ENCODE assay signal across 20 cellular contexts in genomic region chr1:87723193-87723592, GRCh38.
DNase-seq lines count a peak whose midpoint lies in the region; ATAC-seq, FAIRE-seq and TF ChIP-seq lines count a peak whose summit lies in the region.
"Had no signal": no experiment of that assay in that cellular context is flagged by ENCODE, and none has a peak within 500 bp of the region (broad histone marks: within the 10 kb centered on the region; RNA-seq: fewer than 3 reads in every experiment).

No MANE protein-coding gene starts in this region.

- TF ChIP-seq CTCF in H1 (IDR thresholded peaks at IDR 0.05; ENCODE audit: control extremely low read depth in 1 of 3, insufficient read depth in 1 of 3, low read depth in 1 of 3, low read length in 3 of 3), result no peak

- H4K8ac ChIP-seq in H1 (ENCODE audit: extremely low read depth, insufficient read depth, low read length), result no peak overlapping the region

- no peak overlapping the region for H3K23ac ChIP-seq in H1 (ENCODE audit: insufficient read length)

- H2BK5ac ChIP-seq in H1 (ENCODE audit: low read depth, low read length), result no peak overlapping the region

- no peaks in the 10 kb centered on the region for H3K23me2 ChIP-seq in H1 (ENCODE audit: low read depth, low read length)

- H2BK12ac ChIP-seq in H1 (ENCODE audit: low read depth, low read length), result no peak overlapping the region

- POLR2A ChIA-PET in H1 (lab: Charles Lee; ENCODE audit: partially characterized antibody), result interaction anchor here (0.6 kb wide), 1 partner anchor 219 kb away, joined by 3 read pairs; no protein-coding TSS in a partner anchor

- H3K27me3 ChIP-seq in HUES48 (ENCODE audit: control insufficient read depth, insufficient read depth, low read length), result no peaks in the 10 kb centered on the region
- no peaks in the 10 kb centered on the region for H3K27me3 ChIP-seq in H1 (replicated peaks in 1 of 4; ENCODE audit: control insufficient read depth in 3 of 4, extremely low read depth in 1 of 4, insufficient read depth in 3 of 4, low read length in 3 of 4)
- no peaks in the 10 kb centered on the region for H3K27me3 ChIP-seq in iPS-20b (ENCODE audit: insufficient read depth, low read length)
- H3K27me3 ChIP-seq: BE2C had no signal

- no peak for DNase-seq in H1 (ENCODE audit: low read depth in 1 of 2, low spot score in 2 of 2)
- no peak for DNase-seq in DMS 273 (lab: John Stamatoyannopoulos, UW; ENCODE audit: unreplicated experiment)
- no peak for DNase-seq in inferior parietal cortex (ENCODE audit: extremely low spot score)
- no peak for DNase-seq in NCI-H2171 (lab: John Stamatoyannopoulos, UW)
- DNase-seq: ACHN; BE2C; C1 segment of cervical spinal cord; CD4-positive, CD25-positive, alpha-beta regulatory T cell; CD8-positive, alpha-beta memory T cell; COR-L47; DMS79; GF-D8; HCEC 1CT; KBM-7 had no signal

- H3K4me2 ChIP-seq in H1 (ENCODE audit: insufficient read depth in 1 of 2, low read depth in 2 of 2, low read length in 2 of 2), result 0 out of 4 replicates have a peak overlapping the region, but pooled peaks of 1 of the 2 experiments have one; percentile 3

- H2AFZ ChIP-seq in H1 (ENCODE audit: low read length), result no peak overlapping the region

- H3K14ac ChIP-seq in H1 (ENCODE audit: insufficient read length), result no peak overlapping the region

- no peak overlapping the region for H3K9ac ChIP-seq in HUES48 (ENCODE audit: low read depth, low read length)
- H3K9ac ChIP-seq in H1 (replicated peaks in 1 of 4; ENCODE audit: extremely low read depth in 1 of 4, low read depth in 3 of 4, low read length in 3 of 4), result no peak overlapping the region
- H3K9ac ChIP-seq in iPS-20b (ENCODE audit: low read depth, low read length), result no peak overlapping the region

- no peak for TF ChIP-seq POLR2A in H1 (IDR thresholded peaks at IDR 0.05; ENCODE audit: control extremely low read depth in 1 of 2, low read depth in 2 of 2, low read length in 2 of 2)

- H3K36me3 ChIP-seq in HUES48 (ENCODE audit: control insufficient read depth, insufficient read depth, low read length) (no peaks in the 10 kb centered on the region), H1 (ENCODE audit: control insufficient read depth in 2 of 4, insufficient read depth in 4 of 4, low read length in 3 of 4) (no peaks in the 10 kb centered on the region), iPS-20b (ENCODE audit: insufficient read depth, low read depth, low read length) (no peaks in the 10 kb centered on the region)
- H3K36me3 ChIP-seq: BE2C had no signal

- H2BK20ac ChIP-seq in H1 (ENCODE audit: low read length), result no peak overlapping the region

- H4K20me1 ChIP-seq in H1 (replicated peaks in 1 of 2; ENCODE audit: control insufficient read depth in 1 of 2, insufficient read depth in 2 of 2, low read length in 2 of 2), result no peaks in the 10 kb centered on the region

- no peak overlapping the region for H2BK15ac ChIP-seq in H1 (ENCODE audit: low read length)

- TF ChIP-seq RAD21 in H1 (IDR thresholded peaks at IDR 0.05 in 1 of 2, conservative IDR thresholded peaks at IDR 0.05 in 1 of 2; ENCODE audit: low read depth in 2 of 2, low read length in 2 of 2), result no peak

- H2BK120ac ChIP-seq in H1 (replicated peaks; ENCODE audit: low read depth, low read length), result no peak overlapping the region

- no peak overlapping the region for H3K56ac ChIP-seq in H1 (replicated peaks; ENCODE audit: insufficient read length, low read depth, low read length)

- H3K4me3 ChIP-seq in HUES48 (ENCODE audit: low read depth, low read length) (no peak overlapping the region), H1 (ENCODE audit: extremely low read depth in 1 of 4, insufficient read depth in 2 of 4, low read depth in 3 of 4, low read length in 4 of 4) (no peak overlapping the region), iPS-20b (ENCODE audit: low read length) (peak overlapping the region; percentile 28; the same call in 1 of the 2 replicates)

- H3K4ac ChIP-seq in H1 (replicated peaks; ENCODE audit: insufficient read length, low read depth, low read length), result no peak overlapping the region

- H3K18ac ChIP-seq in H1 (ENCODE audit: extremely low read depth, low read length), result no peak overlapping the region

- H3K4me1 ChIP-seq in HUES48 (ENCODE audit: control insufficient read depth, insufficient read depth, low read length) (peaks cover 12% of the 10 kb centered on the region), H1 (replicated peaks in 1 of 4; ENCODE audit: control insufficient read depth in 3 of 4, insufficient read depth in 4 of 4, low read length in 3 of 4) (peaks cover 0 to 6% (median 1%) of the 10 kb centered on the region in 4 experiments; a peak in 3 of 7 replicates), iPS-20b (ENCODE audit: insufficient read depth, low read length) (no peaks in the 10 kb centered on the region; the same call in 1 of the 2 replicates)
- H3K4me1 ChIP-seq: BE2C had no signal

- TF ChIP-seq EP300 in H1 (IDR thresholded peaks at IDR 0.05; ENCODE audit: borderline replicate concordance in 1 of 2, low read depth in 2 of 2, low read length in 2 of 2), result no peak

- H2AK5ac ChIP-seq in H1 (ENCODE audit: low read depth, low read length), result no peak overlapping the region

- H3K9me3 ChIP-seq in HUES48 (ENCODE audit: control insufficient read depth, insufficient read depth, low read length), result no peaks in the 10 kb centered on the region
- no peaks in the 10 kb centered on the region for H3K9me3 ChIP-seq in H1 (ENCODE audit: insufficient read depth in 2 of 2, low read depth in 1 of 2, low read length in 1 of 2)
- H3K9me3 ChIP-seq in iPS-20b (ENCODE audit: insufficient read depth, low read depth, low read length), result no peaks in the 10 kb centered on the region
- H3K9me3 ChIP-seq: BE2C had no signal

- no peaks in the 10 kb centered on the region for H3K79me2 ChIP-seq in H1 (ENCODE audit: control insufficient read depth in 1 of 2, insufficient read depth in 2 of 2, low read length in 2 of 2)

- CTCF ChIA-PET in H1 (lab: Charles Lee; ENCODE audit: partially characterized antibody), result interaction anchor here (0.5 to 1.1 kb wide), 2 partner anchors 21 to 32 kb away, joined by 3 to 4 read pairs; no protein-coding TSS in a partner anchor

- ATAC-seq in activated CD4-positive, CD25-positive, alpha-beta regulatory T cell treated with anti-CD3 and anti-CD28 coated beads, Interleukin-2, amount 50 U/mL, for 24 hours, result no peak
- ATAC-seq: HepG2 had no signal

- H4K5ac ChIP-seq in H1 (ENCODE audit: insufficient read length, low read depth, low read length), result no peak overlapping the region

- H3K79me1 ChIP-seq in H1 (ENCODE audit: low read depth, low read length), result no peaks in the 10 kb centered on the region

- FAIRE-seq in H1 (lab: Jason Lieb, UNC), result peak; percentile 86
- FAIRE-seq: A204.1, HepG2 had no signal

- H3K27ac ChIP-seq in HUES48 (ENCODE audit: low read depth, low read length) (peak overlapping the region; percentile 55), H1 (ENCODE audit: low read depth, low read length) (no peak overlapping the region), iPS-20b (ENCODE audit: low read length) (no peak overlapping the region)
- H3K27ac ChIP-seq: HL-60 had no signal

- no peak overlapping the region for H4K91ac ChIP-seq in H1 (replicated peaks; ENCODE audit: insufficient read length, low read length)
